Comparison of ENCODE assay signal across 24 cellular contexts in the genomic region with DNA sequence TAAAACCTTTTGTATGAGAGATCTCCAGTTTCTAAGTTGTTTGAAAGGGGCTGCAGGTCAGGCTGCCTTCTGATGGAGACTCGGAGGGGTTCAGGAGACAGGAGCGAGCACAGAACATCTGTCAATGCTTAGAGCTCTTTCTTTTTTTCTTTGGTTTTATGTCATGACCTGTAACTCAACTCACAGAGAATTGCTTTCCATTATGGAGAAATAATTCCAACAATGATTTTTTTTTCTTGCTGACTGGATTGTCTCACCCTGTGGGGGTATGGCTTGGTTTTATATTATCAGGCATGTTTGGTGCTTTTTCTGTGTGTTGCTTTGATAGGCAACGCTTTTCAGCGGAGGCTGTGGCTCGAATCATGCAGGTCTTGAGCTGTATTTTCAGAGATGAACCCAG. TPM values are rescaled to one million over a fixed set of nuclear protein-coding genes. Genes with fewer than 3 reads are reported as not detected.
"Had no signal": no experiment of that assay in that cellular context is flagged by ENCODE, and none has a peak within 500 bp of the region (broad histone marks: within the 10 kb centered on the region; RNA-seq: fewer than 3 reads in every experiment).

No MANE protein-coding gene starts in this region.

- DNase-seq: activated CD4-positive, alpha-beta T cell treated with anti-CD3 and anti-CD28 coated beads, Interleukin-2, amount 10 ng/mL, durations not matched to agents 7 days and 5 days; activated CD8-positive, alpha-beta T cell treated with anti-CD3 and anti-CD28 coated beads, Interleukin-2, amount 10 ng/mL, durations not matched to agents 7 days and 5 days; adrenal gland; cortex of kidney; effector CD4-positive, alpha-beta T cell; erythroblast; hippocampal formation; left ventricle myocardium superior; mesenchymal stem cell; mucosa of descending colon; nephron progenitor cell; occipital lobe; posterior cingulate gyrus; sigmoid colon; SK-N-SH; stimulated activated CD4-positive, alpha-beta T cell treated with anti-CD3 and anti-CD28 coated beads, Interleukin-2, amount 100 ng/mL, for 48 hours; stimulated activated CD8-positive, alpha-beta memory T cell treated with anti-CD3 and anti-CD28 coated beads, Interleukin-4, amount 100 ng/mL, for 48 hours; stimulated activated naive B cell treated with anti-CD40 and anti-IgM and Interleukin-4, amounts not matched to agents 10 μg/mL and 1 μg/mL and 100 μg/mL, for 72 hours; upper lobe of right lung had no signal

- H3K4me2 ChIP-seq: SK-N-SH had no signal

- ATAC-seq: activated CD4-positive, CD25-positive, alpha-beta regulatory T cell treated with anti-CD3 and anti-CD28 coated beads, Interleukin-2, amount 50 U/mL, for 24 hours; activated CD8-positive, alpha-beta T cell treated with anti-CD3 and anti-CD28 coated beads, Interleukin-2, amount 10 ng/mL, durations not matched to agents 7 days and 5 days; activated naive CD4-positive, alpha-beta T cell treated with anti-CD3 and anti-CD28 coated beads, Interleukin-2, amount 50 U/mL, for 72 hours; mucosa of descending colon; stimulated activated naive B cell treated with anti-CD40 and anti-IgM and Interleukin-4, amounts not matched to agents 10 μg/mL and 1 μg/mL and 100 μg/mL, for 72 hours; upper lobe of right lung had no signal

- H3K4me3 ChIP-seq: adrenal gland, mucosa of descending colon, sigmoid colon, thoracic aorta, upper lobe of right lung had no signal

- H3K36me3 ChIP-seq: adrenal gland, sigmoid colon, thoracic aorta, upper lobe of right lung had no signal

- H3K27me3 ChIP-seq: adrenal gland, sigmoid colon, upper lobe of right lung had no signal

- H3K9me3 ChIP-seq: adrenal gland, mucosa of descending colon, sigmoid colon, SK-N-SH, thoracic aorta, upper lobe of right lung had no signal

- H3K4me1 ChIP-seq: adrenal gland, sigmoid colon, upper lobe of right lung had no signal

- H3K27ac ChIP-seq: adrenal gland, sigmoid colon, thoracic aorta, upper lobe of right lung, VCaP had no signal

- H3K9ac ChIP-seq: SK-N-SH had no signal

RNA-seq across cellular contexts. Expression of a gene that starts 10.8 kb away (rescaled TPM):
- total RNA-seq: activated CD4-positive, alpha-beta T cell treated with anti-CD3 and anti-CD28 coated beads, Interleukin-2, amount 10 ng/mL, durations not matched to agents 7 days and 5 days; activated CD8-positive, alpha-beta T cell treated with anti-CD3 and anti-CD28 coated beads, Interleukin-2, amount 10 ng/mL, durations not matched to agents 7 days and 5 days; activated T-helper 1 cell treated with anti-CD3 and anti-CD28 coated beads, Interleukin-12 subunit alpha, Interleukin-12 subunit beta, Interleukin-2, Interleukin-4 antibody, amounts not matched to agents 30 ng/mL and 10 ng/mL and 1 ng/mL, durations not matched to agents 14 hours and 24 hours and 36 hours had no signal
